Comparison of ENCODE assay signal across 8 cellular contexts in genomic region chr6:33771342-33772113, GRCh38. TPM values are rescaled to one million over a fixed set of nuclear protein-coding genes. Genes with fewer than 3 reads are reported as not detected.
DNase-seq lines count a peak whose midpoint lies in the region; ATAC-seq, FAIRE-seq and TF ChIP-seq lines count a peak whose summit lies in the region.

No MANE protein-coding gene starts in this region.

- no peak overlapping the region for H3K4me3 Mint-ChIP-seq in Calu3 (ENCODE audit: low read depth, unreplicated experiment)

- intact Hi-C loops in Calu3 (cut with micrococcal nuclease; ENCODE audit: unreplicated experiment): no loop called here

- CTCF ChIA-PET in Calu3 (lab: Charles Lee): interaction anchor here (0.7 to 2.9 kb wide), 10 partner anchors 10 to 284 kb away, joined by 3 to 14 read pairs (median 4); partner anchors contain the start of gene UQCC2

- DNase-seq in Calu3 (peak; percentile 69), HS-27A (ENCODE audit: low read depth) (peak; percentile 77), RPMI7951 (ENCODE audit: low read depth) (peak; percentile 81), activated gamma-delta T cell treated with Interleukin-2 at 50 U/mL for 16 hours (peak; percentile 54), frontal cortex (ENCODE audit: low spot score in 2 of 2) (peak; percentile 63 to 87), nucleus accumbens (lab: John Stamatoyannopoulos, UW) (peak in 43 of 56 donors; percentile 4 to 72 (median 31)), substantia nigra (lab: John Stamatoyannopoulos, UW) (peak in 42 of 49 donors; percentile 10 to 77 (median 38))

- H3K27ac Mint-ChIP-seq in Calu3 (ENCODE audit: unreplicated experiment): peak overlapping the region; percentile 23

- peaks cover 68% of the 10 kb centered on the region for H3K36me3 Mint-ChIP-seq in Calu3 (ENCODE audit: insufficient read depth, unreplicated experiment)

- no peak for FAIRE-seq in frontal cortex (lab: Jason Lieb, UNC)

- peak; percentile 94 for TF ChIP-seq CTCF in Calu3 (IDR thresholded peaks at IDR 0.05; ENCODE audit: unreplicated experiment)

- ATAC-seq in GM18858 (IDR thresholded peaks at IDR 0.05; ENCODE audit: unreplicated experiment): no peak

- H3K4me1 Mint-ChIP-seq in Calu3 (ENCODE audit: low read depth, unreplicated experiment): peaks cover 6% of the 10 kb centered on the region

- peaks cover under 1% of the 10 kb centered on the region for H3K9me3 Mint-ChIP-seq in Calu3 (ENCODE audit: low read depth, unreplicated experiment)

- H3K27ac ChIP-seq in substantia nigra (ENCODE audit: low read depth, low read length, poor library complexity, severe bottlenecking): peak overlapping the region; percentile 47

- H3K27me3 Mint-ChIP-seq in Calu3 (ENCODE audit: unreplicated experiment): peaks cover 22% of the 10 kb centered on the region

- no TSS peak for BruUV-seq in Calu3 (replicated peaks; lab: Mats Ljungman, UMichigan)

RNA-seq across cellular contexts. Expression of gene LEMD2, which starts 17.4 kb away (rescaled TPM):
- total RNA-seq in Calu3 (2022) (117 and 126 TPM in 2 replicates), frontal cortex (29.3 TPM)
- 34.1 and 46.9 TPM in 2 replicates for total RNA-seq in RPMI7951 (2014; rRNA removed; shearing (Covaris generic))

RNA-seq across cellular contexts. Expression of gene IP6K3, which starts 24.8 kb away (rescaled TPM):
- total RNA-seq in Calu3 (2022): not detected in 2 replicates
- total RNA-seq in RPMI7951 (2014; rRNA removed; shearing (Covaris generic)): 0.36 and 1.1 TPM in 2 replicates
- not detected for total RNA-seq in frontal cortex

RNA-seq across cellular contexts. Expression of gene MLN, which starts 32.3 kb away (rescaled TPM):
- total RNA-seq in Calu3 (2022): not detected in 2 replicates
- total RNA-seq in RPMI7951 (2014; rRNA removed; shearing (Covaris generic)): not detected in 2 replicates
- total RNA-seq in frontal cortex: not detected

Comparison
In these comparisons a context has a peak if more than half of its experiments do, and no peak if none do; other contexts are left out.
1. DNase-seq: peak in every context shown above with its lines; median percentile 81 in RPMI7951; 77 in HS-27A; 75 in frontal cortex; 69 in Calu3; 54 in activated gamma-delta T cell treated with Interleukin-2 at 50 U/mL for 16 hours; 38 in substantia nigra; 31 in nucleus accumbens.